In genomic region chr20:45436732-45437485, GRCh38 we compare ENCODE assay signal across 8 cellular contexts. TPM values are rescaled to one million over a fixed set of nuclear protein-coding genes. Genes with fewer than 3 reads are reported as not detected.
DNase-seq lines count a peak whose midpoint lies in the region; ATAC-seq and TF ChIP-seq lines count a peak whose summit lies in the region.

No MANE protein-coding gene starts in this region.

- H3K4me2 ChIP-seq in KMS-11: peak overlapping the region; percentile 65

- peaks cover 2% of the 10 kb centered on the region for H3K36me3 Mint-ChIP-seq in neural crest cell (ENCODE audit: low read depth)

- no peaks in the 10 kb centered on the region for H3K9me3 Mint-ChIP-seq in neural crest cell
- H3K9me3 Mint-ChIP-seq in stimulated activated naive CD8-positive, alpha-beta T cell treated with anti-CD3 and anti-CD28 coated beads, Interleukin-15, amount 100 ng/mL, for 72 hours: no peaks in the 10 kb centered on the region

- H3K4me3 Mint-ChIP-seq in neural crest cell: peak overlapping the region; percentile 87
- peak overlapping the region; percentile 85 to 92 for H3K4me3 Mint-ChIP-seq in stimulated activated naive CD8-positive, alpha-beta T cell treated with anti-CD3 and anti-CD28 coated beads, Interleukin-15, amount 100 ng/mL, for 72 hours

- no peaks in the 10 kb centered on the region for H3K36me3 ChIP-seq in KMS-11 (ENCODE audit: insufficient read depth)

- H3K27ac ChIP-seq in KMS-11: no peak overlapping the region
- H3K27ac ChIP-seq in foreskin keratinocyte: no peak overlapping the region

- ATAC-seq in GM21423 (IDR thresholded peaks at IDR 0.05; ENCODE audit: unreplicated experiment) (peak; percentile 78), foreskin keratinocyte (peak; percentile 97)
- ATAC-seq in stimulated activated naive CD8-positive, alpha-beta T cell treated with anti-CD3 and anti-CD28 coated beads, Interleukin-15, amount 100 ng/mL, for 72 hours: peak; percentile 99

- H4K20me1 ChIP-seq in KMS-11 (ENCODE audit: insufficient read depth): no peaks in the 10 kb centered on the region

- H3K4me3 ChIP-seq in KMS-11 (IDR thresholded peaks at IDR 0.05; ENCODE audit: insufficient read depth, low read depth, low read length): no peak overlapping the region

- no peaks in the 10 kb centered on the region for H3K4me1 Mint-ChIP-seq in neural crest cell
- H3K4me1 Mint-ChIP-seq in stimulated activated naive CD8-positive, alpha-beta T cell treated with anti-CD3 and anti-CD28 coated beads, Interleukin-15, amount 100 ng/mL, for 72 hours: peaks cover 27% of the 10 kb centered on the region

- peak overlapping the region; percentile 85 for H2AFZ ChIP-seq in KMS-11 (ENCODE audit: low read depth)

- peak overlapping the region; percentile 78 for H3K27ac Mint-ChIP-seq in neural crest cell (ENCODE audit: unreplicated experiment)
- H3K27ac Mint-ChIP-seq in stimulated activated naive CD8-positive, alpha-beta T cell treated with anti-CD3 and anti-CD28 coated beads, Interleukin-15, amount 100 ng/mL, for 72 hours: peak overlapping the region; percentile 81 to 93

- no peaks in the 10 kb centered on the region for H3K79me2 ChIP-seq in KMS-11 (ENCODE audit: insufficient read depth, low read depth)

- H3K4me1 ChIP-seq in KMS-11 (ENCODE audit: low read depth, poor library complexity, severe bottlenecking) (peaks cover 7% of the 10 kb centered on the region), foreskin keratinocyte (no peaks in the 10 kb centered on the region)

- H3K27me3 ChIP-seq in KMS-11 (ENCODE audit: insufficient read depth, low read depth) (no peaks in the 10 kb centered on the region; the same call in 1 of the 2 replicates), foreskin keratinocyte (no peaks in the 10 kb centered on the region)

- DNase-seq in COR-L47 (lab: John Stamatoyannopoulos, UW) (peak; percentile 57), RPMI8226 (peak; percentile 88), activated gamma-delta T cell (lab: John Stamatoyannopoulos, UW) (peak; percentile 64), foreskin keratinocyte (peak; percentile 23 to 46), neural crest cell (ENCODE audit: low read depth, low spot score) (peak; percentile 85)
- DNase-seq in stimulated activated naive CD8-positive, alpha-beta T cell treated with anti-CD3 and anti-CD28 coated beads, Interleukin-15, amount 100 ng/mL, for 72 hours: peak; percentile 87

- peak overlapping the region; percentile 38; the same call in 1 of the 2 replicates for H3K9ac ChIP-seq in KMS-11

- peaks cover 12% of the 10 kb centered on the region for H3K27me3 Mint-ChIP-seq in neural crest cell (ENCODE audit: low read depth)
- no peaks in the 10 kb centered on the region for H3K27me3 Mint-ChIP-seq in stimulated activated naive CD8-positive, alpha-beta T cell treated with anti-CD3 and anti-CD28 coated beads, Interleukin-15, amount 100 ng/mL, for 72 hours

- TF ChIP-seq CTCF in KMS-11 (conservative IDR thresholded peaks at IDR 0.05; ENCODE audit: low read depth, low read length) (peak; percentile 96), foreskin keratinocyte (conservative IDR thresholded peaks at IDR 0.05) (peak; percentile 92), neural crest cell (conservative IDR thresholded peaks at IDR 0.05) (peak; percentile 96)

RNA-seq across cellular contexts. Expression of gene PIGT, which starts 21.0 kb away (rescaled TPM):
- total RNA-seq in foreskin keratinocyte: 53.9 and 60.4 TPM in 2 replicates
- polyA plus RNA-seq in foreskin keratinocyte: 59.7 and 67.2 TPM in 2 replicates
- total RNA-seq in neural crest cell: 64.8 and 67.4 TPM in 2 replicates

RNA-seq across cellular contexts. Expression of gene DBNDD2, which starts 28.8 kb away (rescaled TPM):
- total RNA-seq in foreskin keratinocyte (42.7 and 47.4 TPM in 2 replicates), neural crest cell (18.1 and 18.2 TPM in 2 replicates)
- polyA plus RNA-seq in foreskin keratinocyte: 60.6 and 68.0 TPM in 2 replicates

RNA-seq across cellular contexts. Expression of gene WFDC2, which starts 32.6 kb away (rescaled TPM):
- total RNA-seq in foreskin keratinocyte (0.42 TPM in 1 of 2 replicates, not detected in the other), neural crest cell (7.4 and 8.7 TPM in 2 replicates)
- 0.90 and 1.1 TPM in 2 replicates for polyA plus RNA-seq in foreskin keratinocyte

RNA-seq across cellular contexts. Expression of gene TP53TG5, which starts 58.8 kb away (rescaled TPM):
- not detected in 2 replicates for total RNA-seq in foreskin keratinocyte
- polyA plus RNA-seq in foreskin keratinocyte: not detected in 2 replicates
- total RNA-seq in neural crest cell: not detected in 2 replicates

Comparison
In these comparisons a context has a peak if more than half of its experiments do, and no peak if none do; other contexts are left out.
1. DNase-seq: peak in every context shown above with its lines; median percentile 88 in RPMI8226; 87 in stimulated activated naive CD8-positive, alpha-beta T cell treated with anti-CD3 and anti-CD28 coated beads, Interleukin-15, amount 100 ng/mL, for 72 hours; 85 in neural crest cell; 64 in activated gamma-delta T cell; 57 in COR-L47; 34 in foreskin keratinocyte.